In the genomic region with DNA sequence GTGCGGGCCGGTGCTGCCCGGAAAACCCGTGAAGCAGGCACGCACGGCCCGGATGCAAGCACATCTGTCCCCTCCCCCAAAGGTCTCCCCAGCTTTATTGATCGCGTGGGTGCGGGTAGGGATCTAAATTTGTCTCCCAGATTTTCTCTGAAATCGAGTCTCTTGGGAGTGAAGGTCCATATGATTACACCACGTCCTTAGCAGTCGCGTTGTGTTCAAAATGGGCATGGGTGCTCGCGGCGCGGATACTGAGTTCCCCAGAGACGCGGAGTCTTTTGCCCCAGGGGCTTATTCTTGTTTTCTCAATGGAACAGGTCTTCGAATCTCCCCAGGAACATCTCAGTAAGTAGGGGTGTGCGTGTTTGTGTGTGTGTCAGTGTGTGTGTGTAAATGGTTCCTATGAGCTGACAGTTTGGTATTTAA, we compare ENCODE assay signal across 8 cellular contexts. TPM values are rescaled to one million over a fixed set of nuclear protein-coding genes. Genes with fewer than 3 reads are reported as not detected.
DNase-seq lines count a peak whose midpoint lies in the region; ATAC-seq, FAIRE-seq and TF ChIP-seq lines count a peak whose summit lies in the region.

No MANE protein-coding gene starts in this region.

- peak overlapping the region; percentile 37 to 60 for H3K4me3 ChIP-seq in CD4-positive, alpha-beta memory T cell (ENCODE audit: low read length in 2 of 2)
- peak overlapping the region; percentile 28 for H3K4me3 ChIP-seq in astrocyte of the spinal cord (ENCODE audit: low read depth, low read length)

- in situ Hi-C loops in astrocyte of the spinal cord (cut with HindIII; ENCODE audit: low sequenced_read_pairs) = no loop called here

- TF ChIP-seq CTCF in astrocyte of the spinal cord (IDR thresholded peaks at IDR 0.05; ENCODE audit: low read depth, low read length) = no peak
- TF ChIP-seq CTCF in D721Med (IDR thresholded peaks at IDR 0.05; ENCODE audit: insufficient read depth, missing control alignments) = no peak

- H3K36me3 ChIP-seq in CD4-positive, alpha-beta memory T cell (ENCODE audit: insufficient read depth, low read length) = no peaks in the 10 kb centered on the region

- no peaks in the 10 kb centered on the region for H3K27me3 Mint-ChIP-seq in CD4-positive, alpha-beta memory T cell
- H3K27me3 Mint-ChIP-seq in memory B cell = no peaks in the 10 kb centered on the region

- H3K4me1 ChIP-seq in CD4-positive, alpha-beta memory T cell (ENCODE audit: insufficient read depth, low read length) = peaks cover 48% of the 10 kb centered on the region

- H3K27ac Mint-ChIP-seq in CD4-positive, alpha-beta memory T cell = peak overlapping the region; percentile 89 to 94 (median 92)
- H3K27ac Mint-ChIP-seq in memory B cell = peak overlapping the region; percentile 95

- H3K4me3 Mint-ChIP-seq in CD4-positive, alpha-beta memory T cell = peak overlapping the region; percentile 79 to 88 (median 86)
- peak overlapping the region; percentile 91 for H3K4me3 Mint-ChIP-seq in memory B cell

- no peak for FAIRE-seq in D721Med (lab: Jason Lieb, UNC)

- peak; percentile 0 for ATAC-seq in HG03025 (IDR thresholded peaks at IDR 0.05; ENCODE audit: low FRiP score, unreplicated experiment)
- no peak for ATAC-seq in memory B cell (ENCODE audit: low read depth)
- no peak for ATAC-seq in GM21515 (IDR thresholded peaks at IDR 0.05; ENCODE audit: unreplicated experiment)
- ATAC-seq in HG03095 (IDR thresholded peaks at IDR 0.05; ENCODE audit: unreplicated experiment) = no peak

- no peaks in the 10 kb centered on the region for H3K27me3 ChIP-seq in CD4-positive, alpha-beta memory T cell (ENCODE audit: insufficient read depth, low read length)

- H3K9me3 Mint-ChIP-seq in CD4-positive, alpha-beta memory T cell = peaks cover 0 to 2% (median 0%) of the 10 kb centered on the region in 8 donors
- no peaks in the 10 kb centered on the region for H3K9me3 Mint-ChIP-seq in memory B cell

- H3K36me3 Mint-ChIP-seq in CD4-positive, alpha-beta memory T cell = peaks cover 0 to 22% of the 10 kb centered on the region in 2 donors
- no peaks in the 10 kb centered on the region for H3K36me3 Mint-ChIP-seq in memory B cell

- CTCF ChIA-PET in CD4-positive, alpha-beta memory T cell (lab: Charles Lee; ENCODE audit: partially characterized antibody) = interaction anchor here (1.1 kb wide), 1 partner anchor 12 kb away, joined by 8 read pairs; no protein-coding TSS in a partner anchor

- peak in 1 of 5 donors; percentile 50 for DNase-seq in CD4-positive, alpha-beta memory T cell
- DNase-seq in astrocyte of the spinal cord (ENCODE audit: low read depth, low spot score) (no peak), memory B cell (ENCODE audit: low spot score in 2 of 2) (no peak), posterior vena cava (ENCODE audit: low spot score) (no peak), D721Med (ENCODE audit: insufficient read length, low spot score) (no peak)

- peaks cover 31 to 53% (median 40%) of the 10 kb centered on the region in 4 donors for H3K4me1 Mint-ChIP-seq in CD4-positive, alpha-beta memory T cell
- peaks cover 26% of the 10 kb centered on the region for H3K4me1 Mint-ChIP-seq in memory B cell

- H3K27ac ChIP-seq in CD4-positive, alpha-beta memory T cell (ENCODE audit: low read depth, low read length) = peak overlapping the region; percentile 60

- POLR2A ChIA-PET in CD4-positive, alpha-beta memory T cell (lab: Charles Lee; ENCODE audit: partially characterized antibody) = interaction anchor here (0.6 to 2.0 kb wide), 8 partner anchors 14 to 1928 kb away, joined by 3 to 5 read pairs (median 4); partner anchors contain the start of genes AKIRIN2, ORC3, PNRC1 and RARS2

- H3K9me3 ChIP-seq in CD4-positive, alpha-beta memory T cell (ENCODE audit: control insufficient read depth in 1 of 2, low read length in 2 of 2) = no peaks in the 10 kb centered on the region

- intact Hi-C loops in CD4-positive, alpha-beta memory T cell (cut with micrococcal nuclease) = loop anchor here (5.0 to 10.0 kb wide), 5 partner anchors 35 to 1932 kb away; partner anchors contain the start of genes ORC3 and PNRC1
- intact Hi-C loops in posterior vena cava (cut with DNase I) = loop anchor here in 1 of 2 donors (10.0 kb wide), 1 partner anchor 82 kb away; no protein-coding TSS in a partner anchor

RNA-seq across cellular contexts. Expression of gene ZNF292, which starts 2.8 kb away (rescaled TPM):
- 10 to 100 TPM; 74.8 to 82.1 TPM for total RNA-seq in CD4-positive, alpha-beta memory T cell
- 10 to 100 TPM; 15.1 to 39.8 TPM for polyA plus RNA-seq in CD4-positive, alpha-beta memory T cell
- 10 to 100 TPM; 46.5 to 61.2 TPM for total RNA-seq in posterior vena cava

RNA-seq across cellular contexts. Expression of gene CGA, which starts 57.6 kb away (rescaled TPM):
- not detected for total RNA-seq in CD4-positive, alpha-beta memory T cell
- polyA plus RNA-seq in CD4-positive, alpha-beta memory T cell = not detected
- not detected for total RNA-seq in posterior vena cava
